34 cellular contexts compared by ENCODE assay signal in genomic region chr12:72453079-72453478, GRCh38.
"Had no signal": no experiment of that assay in that cellular context is flagged by ENCODE, and none has a peak within 500 bp of the region (broad histone marks: within the 10 kb centered on the region; RNA-seq: fewer than 3 reads in every experiment).

No MANE protein-coding gene starts in this region.

- H3K27ac Mint-ChIP-seq: activated B cell treated with CpG ODN at 0.5 μM for 24 hours; activated CD8-positive, alpha-beta T cell treated with anti-CD3 and anti-CD28 coated beads for 36 hours; activated naive CD4-positive, alpha-beta T cell treated with anti-CD3 and anti-CD28 coated beads for 36 hours; activated naive CD4-positive, alpha-beta T cell treated with anti-CD3 and anti-CD28 coated beads, Interleukin-2, amount 50 U/mL, for 24 hours; activated naive CD8-positive, alpha-beta T cell treated with anti-CD3 and anti-CD28 coated beads for 36 hours; activated naive CD8-positive, alpha-beta T cell treated with anti-CD3 and anti-CD28 coated beads, Interleukin-2, amount 50 U/mL, for 24 hours; activated T-helper 17 cell treated with anti-CD3 and anti-CD28 coated beads, Interleukin-2, amount 50 U/mL, for 72 hours; dendritic cell treated with granulocyte-macrophage colony-stimulating factor and Interleukin-4, amounts not matched to agents 40 ng/mL and 50 ng/mL, for 4 days; effector memory CD8-positive, alpha-beta T cell; T-helper 17 cell; T-helper 2 cell treated with Interferon-gamma antibody and Interleukin-4, amounts not matched to agents 5 μg/mL and 100 μg/mL, for 36 hours had no signal

- H3K36me3 Mint-ChIP-seq: activated naive CD4-positive, alpha-beta T cell treated with anti-CD3 and anti-CD28 coated beads, Interleukin-2, amount 50 U/mL, for 24 hours; activated naive CD8-positive, alpha-beta T cell treated with anti-CD3 and anti-CD28 coated beads for 36 hours had no signal

- H3K4me3 ChIP-seq: ascending aorta, coronary artery, dorsolateral prefrontal cortex, esophagus squamous epithelium had no signal

- H3K4me1 Mint-ChIP-seq: activated B cell treated with CpG ODN at 0.5 μM for 24 hours; activated naive CD4-positive, alpha-beta T cell treated with anti-CD3 and anti-CD28 coated beads, Interleukin-2, amount 50 U/mL, for 24 hours; activated naive CD8-positive, alpha-beta T cell treated with anti-CD3 and anti-CD28 coated beads for 36 hours; activated naive CD8-positive, alpha-beta T cell treated with anti-CD3 and anti-CD28 coated beads, Interleukin-2, amount 50 U/mL, for 24 hours; activated T-helper 17 cell treated with anti-CD3 and anti-CD28 coated beads, Interleukin-2, amount 50 U/mL, for 72 hours; central memory CD8-positive, alpha-beta T cell; T-helper 17 cell had no signal

- H3K27me3 ChIP-seq: ascending aorta, brain microvascular endothelial cell, dorsolateral prefrontal cortex, esophagus squamous epithelium had no signal

- H3K27me3 Mint-ChIP-seq: activated B cell treated with CpG ODN at 0.5 μM for 24 hours; activated CD8-positive, alpha-beta T cell treated with anti-CD3 and anti-CD28 coated beads for 36 hours; activated naive CD4-positive, alpha-beta T cell treated with anti-CD3 and anti-CD28 coated beads, Interleukin-2, amount 50 U/mL, for 24 hours; activated naive CD8-positive, alpha-beta T cell treated with anti-CD3 and anti-CD28 coated beads for 36 hours; activated naive CD8-positive, alpha-beta T cell treated with anti-CD3 and anti-CD28 coated beads, Interleukin-2, amount 50 U/mL, for 24 hours; activated T-helper 17 cell treated with anti-CD3 and anti-CD28 coated beads, Interleukin-2, amount 50 U/mL, for 72 hours; central memory CD8-positive, alpha-beta T cell; dendritic cell treated with granulocyte-macrophage colony-stimulating factor and Interleukin-4, amounts not matched to agents 40 ng/mL and 50 ng/mL, for 4 days; effector memory CD8-positive, alpha-beta T cell; T-helper 17 cell had no signal

- ATAC-seq: activated CD4-positive, CD25-positive, alpha-beta regulatory T cell treated with anti-CD3 and anti-CD28 coated beads, Interleukin-2, amount 50 U/mL, for 24 hours; activated CD8-positive, alpha-beta T cell treated with anti-CD3 and anti-CD28 coated beads for 36 hours; activated naive CD8-positive, alpha-beta T cell treated with anti-CD3 and anti-CD28 coated beads, Interleukin-2, amount 50 U/mL, for 24 hours; activated T-cell treated with anti-CD3 and anti-CD28 coated beads, Interleukin-2, amount 50 U/mL, for 4 hours; activated T-helper 17 cell treated with anti-CD3 and anti-CD28 coated beads, Interleukin-2, amount 50 U/mL, for 72 hours; effector memory CD8-positive, alpha-beta T cell; T-helper 17 cell had no signal

- H3K4me1 ChIP-seq: ascending aorta, esophagus squamous epithelium had no signal

- DNase-seq: activated B cell treated with CpG ODN at 0.5 μM for 24 hours; activated CD4-positive, alpha-beta T cell treated with anti-CD3 and anti-CD28 coated beads for 48 hours; activated CD4-positive, alpha-beta T cell treated with anti-CD3 and anti-CD28 coated beads, Interleukin-2, amount 50 U/mL, for 1 hour; activated CD4-positive, alpha-beta T cell treated with anti-CD3 and anti-CD28 coated beads, Interleukin-2, amount 50 U/mL, for 48 hours; activated CD8-positive, alpha-beta memory T cell treated with anti-CD3 and anti-CD28 coated beads for 24 hours; activated CD8-positive, alpha-beta T cell treated with anti-CD3 and anti-CD28 coated beads for 36 hours; activated effector memory CD4-positive, alpha-beta T cell treated with anti-CD3 and anti-CD28 coated beads, Interleukin-2, amount 50 U/mL, for 16 hours; activated naive CD4-positive, alpha-beta T cell treated with anti-CD3 and anti-CD28 coated beads for 36 hours; activated naive CD8-positive, alpha-beta T cell treated with anti-CD3 and anti-CD28 coated beads for 36 hours; activated naive CD8-positive, alpha-beta T cell treated with anti-CD3 and anti-CD28 coated beads, Interleukin-2, amount 50 U/mL, for 24 hours; activated T-cell treated with anti-CD3 and anti-CD28 coated beads, Interleukin-2, amount 50 U/mL, for 4 hours; brain microvascular endothelial cell; dorsolateral prefrontal cortex; effector memory CD8-positive, alpha-beta T cell; esophagus squamous epithelium; foreskin fibroblast; head of caudate nucleus; T-helper 1 cell; T-helper 17 cell; T1000; WERI-Rb-1 had no signal

- H3K4me3 Mint-ChIP-seq: activated B cell treated with CpG ODN at 0.5 μM for 24 hours; activated CD8-positive, alpha-beta T cell treated with anti-CD3 and anti-CD28 coated beads for 36 hours; activated naive CD4-positive, alpha-beta T cell treated with anti-CD3 and anti-CD28 coated beads for 36 hours; activated naive CD4-positive, alpha-beta T cell treated with anti-CD3 and anti-CD28 coated beads, Interleukin-2, amount 50 U/mL, for 24 hours; activated naive CD8-positive, alpha-beta T cell treated with anti-CD3 and anti-CD28 coated beads for 36 hours; activated naive CD8-positive, alpha-beta T cell treated with anti-CD3 and anti-CD28 coated beads, Interleukin-2, amount 50 U/mL, for 24 hours; activated T-cell treated with anti-CD3 and anti-CD28 coated beads, Interleukin-2, amount 50 U/mL, for 4 hours; activated T-helper 17 cell treated with anti-CD3 and anti-CD28 coated beads, Interleukin-2, amount 50 U/mL, for 72 hours; central memory CD8-positive, alpha-beta T cell; dendritic cell treated with granulocyte-macrophage colony-stimulating factor and Interleukin-4, amounts not matched to agents 40 ng/mL and 50 ng/mL, for 4 days; effector memory CD8-positive, alpha-beta T cell; T-helper 17 cell; T-helper 2 cell treated with Interferon-gamma antibody and Interleukin-4, amounts not matched to agents 5 μg/mL and 100 μg/mL, for 36 hours had no signal

- H3K9me3 ChIP-seq: ascending aorta, esophagus squamous epithelium had no signal

- H3K9me3 Mint-ChIP-seq: activated CD8-positive, alpha-beta T cell treated with anti-CD3 and anti-CD28 coated beads for 36 hours had no signal

- H3K27ac ChIP-seq: ascending aorta, brain microvascular endothelial cell, coronary artery, dorsolateral prefrontal cortex, epithelial cell of prostate, esophagus squamous epithelium, WERI-Rb-1 had no signal

- FAIRE-seq: bronchial epithelial cell, endometrium, endothelial cell of umbilical vein, frontal cortex had no signal

- H3K36me3 ChIP-seq: ascending aorta, brain microvascular endothelial cell, esophagus squamous epithelium, WERI-Rb-1 had no signal
